ENCODE assay signal across 11 cellular contexts in the genomic region with DNA sequence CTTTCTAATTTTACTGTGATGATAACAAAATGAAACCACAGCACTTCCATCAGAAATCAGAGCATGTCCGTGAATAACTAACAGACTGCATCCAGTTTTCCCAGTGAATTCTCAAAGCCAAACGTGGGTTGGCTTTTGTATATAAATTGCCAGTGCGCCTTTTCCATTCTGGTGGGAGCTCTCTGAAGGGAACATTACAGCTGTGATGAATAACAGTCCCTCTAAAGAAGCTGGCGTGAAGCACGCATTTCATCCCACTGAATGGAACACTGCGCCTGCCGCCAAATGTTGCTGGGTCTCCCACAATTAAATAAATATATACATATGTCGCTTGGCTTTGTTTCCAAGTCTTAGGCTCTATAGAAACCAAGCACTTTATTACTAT.
DNase-seq lines count a peak whose midpoint lies in the region; ATAC-seq and TF ChIP-seq lines count a peak whose summit lies in the region.
"Had no signal": no experiment of that assay in that cellular context is flagged by ENCODE, and none has a peak within 500 bp of the region (broad histone marks: within the 10 kb centered on the region; RNA-seq: fewer than 3 reads in every experiment).

No MANE protein-coding gene starts in this region.

- TF ChIP-seq CTCF in heart left ventricle (IDR thresholded peaks at IDR 0.05) (no peak), brain (conservative IDR thresholded peaks at IDR 0.05) (no peak), vagina (IDR thresholded peaks at IDR 0.05) (no peak)

- peak overlapping the region; percentile 55 to 84 (median 76) for H3K4me3 Mint-ChIP-seq in brain

- H3K27ac ChIP-seq in heart left ventricle, result peak overlapping the region in 2 of 12 donors; percentile 18 to 48
- no peak overlapping the region for H3K27ac ChIP-seq in vagina
- H3K27ac ChIP-seq: BLaER1, testis had no signal

- WGBS in heart left ventricle, 4 donors, result 40 to 44% (median 43%) methylated on average over 8 of the region's 8 CpGs

- intact Hi-C loops in heart left ventricle (cut with DNase I) (no loop called here), Right ventricle myocardium inferior (cut with DNase I) (no loop called here), vagina (cut with DNase I) (no loop called here)

- no peak for DNase-seq in heart left ventricle
- no peak for DNase-seq in Right ventricle myocardium inferior (ENCODE audit: missing footprints)
- DNase-seq in mucosa of gallbladder (ENCODE audit: low spot score), result peak; percentile 18
- DNase-seq in vagina (ENCODE audit: extremely low spot score in 2 of 2), result no peak
- no peak for DNase-seq in NCI-H510A (lab: John Stamatoyannopoulos, UW)
- no peak for DNase-seq in central memory CD4-positive, alpha-beta T cell
- DNase-seq in NCI-H1048 (lab: John Stamatoyannopoulos, UW), result no peak
- DNase-seq: foreskin melanocyte, testis had no signal

- H3K27ac Mint-ChIP-seq in brain, result peak overlapping the region; percentile 50 to 97 (median 89)

- H3K36me3 Mint-ChIP-seq in brain, result no peaks in the 10 kb centered on the region

- H3K4me1 ChIP-seq in heart left ventricle, result peaks cover 0 to 26% (median 11%) of the 10 kb centered on the region in 12 donors
- H3K4me1 ChIP-seq in vagina, result no peaks in the 10 kb centered on the region
- H3K4me1 ChIP-seq: BLaER1, testis had no signal

- peak in 1 of 4 donors; percentile 41 for ATAC-seq in heart left ventricle
- no peak for ATAC-seq in Right ventricle myocardium inferior

- peaks cover 0 to 4% (median 0%) of the 10 kb centered on the region in 5 experiments for H3K9me3 Mint-ChIP-seq in brain

- H3K36me3 ChIP-seq in heart left ventricle, result no peaks in the 10 kb centered on the region
- H3K36me3 ChIP-seq in vagina, result no peaks in the 10 kb centered on the region
- H3K36me3 ChIP-seq: BLaER1 had no signal

- no peak for TF ChIP-seq POLR2A in heart left ventricle (IDR thresholded peaks at IDR 0.05)
- no peak for TF ChIP-seq POLR2A in vagina (IDR thresholded peaks at IDR 0.05)

- peaks cover 61% of the 10 kb centered on the region for H3K4me1 Mint-ChIP-seq in brain

- H3K4me3 ChIP-seq in heart left ventricle, result peak overlapping the region in 9 of 12 donors; percentile 7 to 50 (median 33)
- peak overlapping the region; percentile 24 to 34 for H3K4me3 ChIP-seq in vagina
- H3K4me3 ChIP-seq: BLaER1, testis had no signal

- H3K27me3 Mint-ChIP-seq in brain, result peaks cover 3% of the 10 kb centered on the region

- H3K27me3 ChIP-seq in heart left ventricle (no peaks in the 10 kb centered on the region), vagina (no peaks in the 10 kb centered on the region)
- H3K27me3 ChIP-seq: BLaER1, testis had no signal

- peaks cover 0 to 5% (median 0%) of the 10 kb centered on the region in 12 donors for H3K9me3 ChIP-seq in heart left ventricle
- no peaks in the 10 kb centered on the region for H3K9me3 ChIP-seq in vagina
- H3K9me3 ChIP-seq: BLaER1, testis had no signal
